In genomic region chr16:20826039-20826566, GRCh38 we compare ENCODE assay signal across 12 cellular contexts.
"Had no signal": no experiment of that assay in that cellular context is flagged by ENCODE, and none has a peak within 500 bp of the region (broad histone marks: within the 10 kb centered on the region; RNA-seq: fewer than 3 reads in every experiment).

No MANE protein-coding gene starts in this region.

- H3K9me3 ChIP-seq: esophagus muscularis mucosa, gastrocnemius medialis, heart right ventricle, SK-N-SH had no signal

- ATAC-seq: gastrocnemius medialis, heart right ventricle had no signal

- H3K27me3 ChIP-seq: brain microvascular endothelial cell, esophagus muscularis mucosa, gastrocnemius medialis, heart right ventricle had no signal

- H3K4me3 ChIP-seq: esophagus muscularis mucosa, gastrocnemius medialis, heart right ventricle had no signal

- H3K9ac ChIP-seq: SK-N-SH had no signal

- H3K4me1 ChIP-seq: esophagus muscularis mucosa, gastrocnemius medialis had no signal

- H3K36me3 ChIP-seq: brain microvascular endothelial cell, gastrocnemius medialis had no signal

- H3K4me2 ChIP-seq: SK-N-SH had no signal

- DNase-seq: activated CD4-positive, alpha-beta T cell treated with anti-CD3 and anti-CD28 coated beads, Interleukin-2, amount 50 U/mL, for 4 hours; activated effector memory CD4-positive, alpha-beta T cell treated with anti-CD3 and anti-CD28 coated beads, Interleukin-2, amount 50 U/mL, for 16 hours; activated T-cell treated with anti-CD3 and anti-CD28 coated beads, Interleukin-2, amount 50 U/mL, for 1 hour; brain microvascular endothelial cell; gastrocnemius medialis; heart right ventricle; mesendoderm; SK-N-SH; stimulated activated CD4-positive, alpha-beta T cell treated with anti-CD3 and anti-CD28 coated beads, Interleukin-4, amount 100 ng/mL, for 4 hours; T-helper 1 cell had no signal

- FAIRE-seq: endometrium had no signal

- H3K27ac ChIP-seq: brain microvascular endothelial cell, esophagus muscularis mucosa, gastrocnemius medialis, heart right ventricle had no signal
